ENCODE assay signal across 16 cellular contexts in genomic region chr15:70503073-70503745, GRCh38.
DNase-seq lines count a peak whose midpoint lies in the region; ATAC-seq, FAIRE-seq and TF ChIP-seq lines count a peak whose summit lies in the region.
"Had no signal": no experiment of that assay in that cellular context is flagged by ENCODE, and none has a peak within 500 bp of the region (broad histone marks: within the 10 kb centered on the region; RNA-seq: fewer than 3 reads in every experiment).

No MANE protein-coding gene starts in this region.

- H3K4me1 Mint-ChIP-seq in CD14-positive monocyte (peaks cover 60% of the 10 kb centered on the region), MCF 10A (ENCODE audit: insufficient read depth, unreplicated experiment) (peaks cover 35% of the 10 kb centered on the region)
- H3K4me1 Mint-ChIP-seq in activated naive CD8-positive, alpha-beta T cell treated with anti-CD3 and anti-CD28 coated beads, Interleukin-2, amount 10 ng/mL, durations not matched to agents 7 days and 5 days = peaks cover 45% of the 10 kb centered on the region

- H3K27me3 ChIP-seq in SJCRH30 = no peaks in the 10 kb centered on the region
- H3K27me3 ChIP-seq: ascending aorta, thyroid gland had no signal

- peaks cover 29% of the 10 kb centered on the region for H3K4me1 ChIP-seq in SJCRH30

- DNase-seq in CD14-positive monocyte (ENCODE audit: low spot score) (no peak), SJCRH30 (no peak), foreskin fibroblast (no peak), urothelium cell line (ENCODE audit: low spot score) (no peak), MCF 10A (ENCODE audit: unreplicated experiment) (no peak)
- no peak for DNase-seq in activated naive CD8-positive, alpha-beta T cell treated with anti-CD3 and anti-CD28 coated beads, Interleukin-2, amount 10 ng/mL, durations not matched to agents 7 days and 5 days
- DNase-seq: Caco-2; erythroblast; NCI-H1092; nucleus accumbens; stimulated activated CD4-positive, alpha-beta T cell treated with anti-CD3 and anti-CD28 coated beads, Interleukin-4, amount 100 ng/mL, for 24 hours; thyroid gland had no signal

- H3K4me3 Mint-ChIP-seq in CD14-positive monocyte (peak overlapping the region in 1 of 2 donors; percentile 11), MCF 10A (ENCODE audit: unreplicated experiment) (no peak overlapping the region)
- H3K4me3 Mint-ChIP-seq in activated naive CD8-positive, alpha-beta T cell treated with anti-CD3 and anti-CD28 coated beads, Interleukin-2, amount 10 ng/mL, durations not matched to agents 7 days and 5 days = peak overlapping the region; percentile 48

- peak overlapping the region; percentile 23 to 96 (median 90) for H3K27ac Mint-ChIP-seq in CD14-positive monocyte
- H3K27ac Mint-ChIP-seq in activated naive CD8-positive, alpha-beta T cell treated with anti-CD3 and anti-CD28 coated beads, Interleukin-2, amount 10 ng/mL, durations not matched to agents 7 days and 5 days = peak overlapping the region; percentile 75
- no peak overlapping the region for H3K27ac Mint-ChIP-seq in MCF 10A (ENCODE audit: low read depth, unreplicated experiment)

- ATAC-seq in GM18861 (IDR thresholded peaks at IDR 0.05; ENCODE audit: unreplicated experiment) (peak; percentile 35), HG03159 (IDR thresholded peaks at IDR 0.05; ENCODE audit: unreplicated experiment) (peak; percentile 40)
- no peak for ATAC-seq in activated naive CD8-positive, alpha-beta T cell treated with anti-CD3 and anti-CD28 coated beads, Interleukin-2, amount 10 ng/mL, durations not matched to agents 7 days and 5 days (ENCODE audit: low read depth)

- H3K36me3 Mint-ChIP-seq in CD14-positive monocyte (peaks cover 10 to 14% of the 10 kb centered on the region in 2 donors), MCF 10A (ENCODE audit: insufficient read depth, unreplicated experiment) (no peaks in the 10 kb centered on the region)
- no peaks in the 10 kb centered on the region for H3K36me3 Mint-ChIP-seq in activated naive CD8-positive, alpha-beta T cell treated with anti-CD3 and anti-CD28 coated beads, Interleukin-2, amount 10 ng/mL, durations not matched to agents 7 days and 5 days

- BruUV-seq in MCF 10A (replicated peaks; lab: Mats Ljungman, UMichigan) = no TSS peak

- H3K36me3 ChIP-seq in SJCRH30 = no peaks in the 10 kb centered on the region
- H3K36me3 ChIP-seq: ascending aorta, thyroid gland had no signal

- intact Hi-C loops in CD14-positive monocyte (cut with micrococcal nuclease) (loop anchor here in 1 of 2 donors (10.0 kb wide), 1 partner anchor 738 kb away; no protein-coding TSS in a partner anchor), MCF 10A (cut with micrococcal nuclease) (no loop called here)

- TF ChIP-seq CTCF in CD14-positive monocyte (IDR thresholded peaks at IDR 0.05) = no peak
- TF ChIP-seq CTCF in foreskin fibroblast (IDR thresholded peaks at IDR 0.05; ENCODE audit: low read depth, low read length) = no peak
- TF ChIP-seq CTCF in MCF 10A (IDR thresholded peaks at IDR 0.05; ENCODE audit: unreplicated experiment) = no peak

- H3K27ac ChIP-seq in SJCRH30 = no peak overlapping the region
- H3K27ac ChIP-seq: ascending aorta, thyroid gland had no signal

- CTCF ChIA-PET in MCF 10A (lab: Yijun Ruan, JAX) = interaction anchor here (2.2 kb wide), 1 partner anchor 20 kb away, joined by 5 read pairs; no protein-coding TSS in a partner anchor

- peaks cover 0 to 5% (median 0%) of the 10 kb centered on the region in 7 donors for H3K9me3 Mint-ChIP-seq in CD14-positive monocyte
- peaks cover 5% of the 10 kb centered on the region for H3K9me3 Mint-ChIP-seq in activated naive CD8-positive, alpha-beta T cell treated with anti-CD3 and anti-CD28 coated beads, Interleukin-2, amount 10 ng/mL, durations not matched to agents 7 days and 5 days
- H3K9me3 Mint-ChIP-seq in MCF 10A (ENCODE audit: unreplicated experiment) = no peaks in the 10 kb centered on the region

- H3K27me3 Mint-ChIP-seq in CD14-positive monocyte (ENCODE audit: low read depth in 3 of 3) = peaks cover 8 to 21% (median 19%) of the 10 kb centered on the region in 3 donors
- H3K27me3 Mint-ChIP-seq in activated naive CD8-positive, alpha-beta T cell treated with anti-CD3 and anti-CD28 coated beads, Interleukin-2, amount 10 ng/mL, durations not matched to agents 7 days and 5 days = peaks cover 13% of the 10 kb centered on the region
- H3K27me3 Mint-ChIP-seq in MCF 10A (ENCODE audit: insufficient read depth, unreplicated experiment) = no peaks in the 10 kb centered on the region

- no peaks in the 10 kb centered on the region for H3K9me3 ChIP-seq in SJCRH30 (replicated peaks)
- H3K9me3 ChIP-seq: ascending aorta, thyroid gland had no signal

- H3K4me3 ChIP-seq in SJCRH30 = no peak overlapping the region
- H3K4me3 ChIP-seq in foreskin fibroblast (ENCODE audit: low read depth in 1 of 2, low read length in 2 of 2) = no peak overlapping the region
- H3K4me3 ChIP-seq: ascending aorta, thyroid gland had no signal

- no peak for FAIRE-seq in urothelium cell line (lab: Jason Lieb, UNC)
- FAIRE-seq: islet of Langerhans had no signal

- POLR2A ChIA-PET in activated naive CD8-positive, alpha-beta T cell treated with anti-CD3 and anti-CD28 coated beads, Interleukin-2, amount 10 ng/mL, durations not matched to agents 7 days and 5 days (lab: Charles Lee) = interaction anchor here (1.5 kb wide), 1 partner anchor 10 kb away, joined by 6 read pairs; no protein-coding TSS in a partner anchor
- POLR2A ChIA-PET in MCF 10A (lab: Yijun Ruan, JAX) = interaction anchor here (1.2 kb wide), 1 partner anchor 14 kb away, joined by 3 read pairs; no protein-coding TSS in a partner anchor
